ENCODE assay signal across 17 cellular contexts in the genomic region with DNA sequence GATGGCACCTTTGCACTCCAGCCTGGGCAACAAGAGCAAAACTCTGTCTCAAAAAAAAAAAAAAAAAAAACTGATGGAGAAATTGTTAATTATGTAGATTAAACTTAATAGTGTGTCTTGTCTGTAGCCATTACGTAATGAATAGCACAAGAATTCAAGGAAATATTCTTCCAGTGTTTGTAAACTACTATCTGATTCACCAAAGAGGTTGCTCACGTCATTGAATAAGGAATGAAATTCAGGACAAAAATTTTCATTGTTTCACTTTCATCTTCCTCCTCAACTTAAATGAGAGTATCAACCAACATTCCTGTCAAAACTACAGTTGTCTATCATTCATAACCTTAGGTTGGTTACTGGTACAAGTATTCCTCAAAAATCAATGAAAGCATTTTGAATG. TPM values are rescaled to one million over a fixed set of nuclear protein-coding genes. Genes with fewer than 3 reads are reported as not detected.
"Had no signal": no experiment of that assay in that cellular context is flagged by ENCODE, and none has a peak within 500 bp of the region (broad histone marks: within the 10 kb centered on the region; RNA-seq: fewer than 3 reads in every experiment).

No MANE protein-coding gene starts in this region.

- ATAC-seq: activated naive CD4-positive, alpha-beta T cell treated with anti-CD3 and anti-CD28 coated beads, Interleukin-2, amount 50 U/mL, for 72 hours; activated T-cell treated with anti-CD3 and anti-CD28 coated beads, Interleukin-2, amount 50 U/mL, for 4 hours; left lobe of liver had no signal

- DNase-seq: activated CD4-positive, alpha-beta T cell treated with anti-CD3 and anti-CD28 coated beads for 1 hour; activated CD4-positive, alpha-beta T cell treated with anti-CD3 and anti-CD28 coated beads, Interleukin-2, amount 50 U/mL, for 48 hours; activated effector memory CD4-positive, alpha-beta T cell treated with anti-CD3 and anti-CD28 coated beads, Interleukin-2, amount 50 U/mL, for 16 hours; activated T-cell treated with anti-CD3 and anti-CD28 coated beads, Interleukin-2, amount 50 U/mL, for 4 hours; brain microvascular endothelial cell; nephron progenitor cell; stimulated activated CD4-positive, alpha-beta T cell treated with anti-CD3 and anti-CD28 coated beads, Interleukin-15, amount 100 ng/mL, for 24 hours; stimulated activated CD4-positive, alpha-beta T cell treated with anti-CD3 and anti-CD28 coated beads, Interleukin-4, amount 100 ng/mL, for 24 hours; T-helper 9 cell; thyroid gland; uterus had no signal

- H3K9me3 ChIP-seq: prostate gland, thyroid gland, uterus had no signal

- H3K4me3 ChIP-seq: prostate gland, thyroid gland, uterus had no signal

- H3K36me3 ChIP-seq: brain microvascular endothelial cell, prostate gland, thyroid gland, uterus had no signal

- H3K27me3 ChIP-seq: brain microvascular endothelial cell, thyroid gland, uterus had no signal

- H3K4me1 ChIP-seq: prostate gland, uterus had no signal

- H3K27ac ChIP-seq: brain microvascular endothelial cell, prostate gland, thyroid gland, uterus had no signal

RNA-seq across cellular contexts. Expression of a gene that starts 35.8 kb away (rescaled TPM):
- total RNA-seq: activated naive CD4-positive, alpha-beta T cell treated with anti-CD3 and anti-CD28 coated beads, Interleukin-2, amount 50 U/mL, for 72 hours; activated T-cell treated with anti-CD3 and anti-CD28 coated beads, Interleukin-2, amount 50 U/mL, for 4 hours; endothelial cell of umbilical vein; glomerular endothelial cell; left lobe of liver; omental fat pad; prostate gland; thyroid gland; uterus had no signal
- polyA plus RNA-seq: endothelial cell of umbilical vein had no signal
